ENCODE assay signal across 1 cellular context in genomic region chr16:1991135-1991551, GRCh38.
TF ChIP-seq lines count a peak whose summit lies in the region.

No MANE protein-coding gene starts in this region.

TF ChIP-seq in endothelial cell of umbilical vein, 7 proteins besides CTCF, POLR2A, EP300 and RAD21:
- TF ChIP-seq POLR2AphosphoS5 (IDR thresholded peaks at IDR 0.05; ENCODE audit: insufficient read depth, low read depth, low read length), result no peak
- peak; percentile 78 for TF ChIP-seq EZH2 (IDR thresholded peaks at IDR 0.05; ENCODE audit: borderline replicate concordance, low read depth, low read length, severe bottlenecking)
- TF ChIP-seq GATA2 (IDR thresholded peaks at IDR 0.05; ENCODE audit: insufficient read depth, insufficient read length, low read depth, low read length), result no peak
- TF ChIP-seq FOS (IDR thresholded peaks at IDR 0.05; ENCODE audit: borderline replicate concordance, insufficient read depth, low read length), result no peak
